11 cellular contexts compared by ENCODE assay signal in genomic region chr6:41422156-41422555, GRCh38.
"Had no signal": no experiment of that assay in that cellular context is flagged by ENCODE, and none has a peak within 500 bp of the region (broad histone marks: within the 10 kb centered on the region; RNA-seq: fewer than 3 reads in every experiment).

No MANE protein-coding gene starts in this region.

- H3K27ac ChIP-seq: body of pancreas, colonic mucosa, left lung, testis, upper lobe of left lung had no signal

- H3K36me3 ChIP-seq: colonic mucosa, left lung, stomach, upper lobe of left lung had no signal

- H3K9me3 ChIP-seq: colonic mucosa, testis had no signal

- DNase-seq: activated naive CD8-positive, alpha-beta T cell treated with anti-CD3 and anti-CD28 coated beads for 36 hours; amygdala; body of pancreas; central memory CD4-positive, alpha-beta T cell; colonic mucosa; left lung; mammary epithelial cell; stimulated activated CD4-positive, alpha-beta T cell treated with anti-CD3 and anti-CD28 coated beads, Interleukin-1b, Interleukin-23, amount 100 ng/mL, for 48 hours; stomach; testis; upper lobe of left lung had no signal

- H3K4me1 ChIP-seq: testis had no signal

- H3K27me3 ChIP-seq: body of pancreas, testis had no signal

- H3K4me3 ChIP-seq: body of pancreas, colonic mucosa, left lung, stomach, testis, upper lobe of left lung had no signal
